Comparison of ENCODE assay signal across 24 cellular contexts in the genomic region with DNA sequence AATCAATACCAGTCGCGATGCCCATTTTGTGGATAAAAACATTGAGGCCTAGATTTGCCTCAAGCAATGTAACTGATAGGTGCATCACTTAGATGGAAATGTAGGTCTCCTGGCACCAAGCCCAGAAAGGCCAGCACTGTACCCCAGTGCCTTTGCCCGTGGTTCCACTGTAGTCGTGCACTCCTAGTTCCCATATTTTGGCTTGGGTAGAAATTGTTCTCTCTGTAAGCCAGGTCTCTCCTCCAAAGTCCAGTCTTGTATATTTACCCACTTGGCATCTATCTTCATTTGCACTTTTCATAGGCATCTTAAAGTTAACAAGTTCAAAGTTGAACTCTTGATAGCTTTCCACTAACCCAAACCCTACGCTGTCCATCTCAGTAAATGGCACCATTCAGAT. TPM values are rescaled to one million over a fixed set of nuclear protein-coding genes. Genes with fewer than 3 reads are reported as not detected.
"Had no signal": no experiment of that assay in that cellular context is flagged by ENCODE, and none has a peak within 500 bp of the region (broad histone marks: within the 10 kb centered on the region; RNA-seq: fewer than 3 reads in every experiment).

No MANE protein-coding gene starts in this region.

- H3K36me3 Mint-ChIP-seq: immature natural killer cell; stimulated activated effector memory CD8-positive, alpha-beta T cell treated with anti-CD3 and anti-CD28 coated beads, Interleukin-12 subunit alpha, Interleukin-12 subunit beta, amount 100 ng/mL, for 72 hours had no signal

- H3K27me3 ChIP-seq: right atrium auricular region, suprapubic skin, tibial artery, upper lobe of right lung had no signal

- H3K4me3 ChIP-seq: lower lobe of right lung, right atrium auricular region, skin epidermis, suprapubic skin, thoracic aorta, tibial artery, upper lobe of right lung had no signal

- H3K9me3 ChIP-seq: lower lobe of right lung, right atrium auricular region, suprapubic skin, thoracic aorta, tibial artery, upper lobe of right lung had no signal

- DNase-seq: hypothalamus; immature natural killer cell; kidney; left ventricle myocardium superior; lower lobe of right lung; mammary epithelial cell; mesenchymal stem cell; naive thymus-derived CD8-positive, alpha-beta T cell; nucleus accumbens; stimulated activated CD4-positive, alpha-beta T cell treated with anti-CD3 and anti-CD28 coated beads, Interleukin-4, amount 100 ng/mL, for 24 hours; stimulated activated naive CD4-positive, alpha-beta T cell; tibial artery; trophoblast cell; upper lobe of right lung had no signal

- H3K36me3 ChIP-seq: lower lobe of right lung, right atrium auricular region, suprapubic skin, thoracic aorta, tibial artery, upper lobe of right lung had no signal

- H3K4me1 ChIP-seq: lower lobe of right lung, parathyroid adenoma, right atrium auricular region, suprapubic skin, upper lobe of right lung had no signal

- H3K4me1 Mint-ChIP-seq: immature natural killer cell; naive thymus-derived CD8-positive, alpha-beta T cell; stimulated activated effector memory CD8-positive, alpha-beta T cell treated with anti-CD3 and anti-CD28 coated beads, Interleukin-12 subunit alpha, Interleukin-12 subunit beta, amount 100 ng/mL, for 72 hours had no signal

- H3K27ac Mint-ChIP-seq: immature natural killer cell; naive thymus-derived CD8-positive, alpha-beta T cell; nephron; stimulated activated effector memory CD8-positive, alpha-beta T cell treated with anti-CD3 and anti-CD28 coated beads, Interleukin-12 subunit alpha, Interleukin-12 subunit beta, amount 100 ng/mL, for 72 hours; stimulated activated naive CD8-positive, alpha-beta T cell treated with anti-CD3 and anti-CD28 coated beads, Interleukin-15, Interleukin-2, amounts not matched to agents 100 ng/mL and 50 ng/mL, for 24 hours had no signal

- H3K4me3 Mint-ChIP-seq: immature natural killer cell; naive thymus-derived CD8-positive, alpha-beta T cell; nephron; neural crest cell; stimulated activated effector memory CD8-positive, alpha-beta T cell treated with anti-CD3 and anti-CD28 coated beads, Interleukin-12 subunit alpha, Interleukin-12 subunit beta, amount 100 ng/mL, for 72 hours; stimulated activated naive CD8-positive, alpha-beta T cell treated with anti-CD3 and anti-CD28 coated beads, Interleukin-15, Interleukin-2, amounts not matched to agents 100 ng/mL and 50 ng/mL, for 24 hours had no signal

- H3K27ac ChIP-seq: lower lobe of right lung, parathyroid adenoma, right atrium auricular region, skin epidermis, suprapubic skin, thoracic aorta, tibial artery, upper lobe of right lung had no signal

- ATAC-seq: left ventricle myocardium superior; lower lobe of right lung; naive thymus-derived CD8-positive, alpha-beta T cell; sciatic nerve; stimulated activated effector memory CD8-positive, alpha-beta T cell treated with anti-CD3 and anti-CD28 coated beads, Interleukin-12 subunit alpha, Interleukin-12 subunit beta, amount 100 ng/mL, for 72 hours; upper lobe of right lung had no signal

RNA-seq across cellular contexts. Expression of a gene that starts 41.6 kb away (rescaled TPM):
- total RNA-seq: upper lobe of right lung had no signal
